In genomic region chr1:210196266-210196665, GRCh38 we compare ENCODE assay signal across 1 cellular context. TPM values are rescaled to one million over a fixed set of nuclear protein-coding genes. Genes with fewer than 3 reads are reported as not detected.
"Had no signal": no experiment of that assay in that cellular context is flagged by ENCODE, and none has a peak within 500 bp of the region (broad histone marks: within the 10 kb centered on the region; RNA-seq: fewer than 3 reads in every experiment).

No MANE protein-coding gene starts in this region.

RNA-seq across cellular contexts. Expression of gene SERTAD4, which starts 36.3 kb away (rescaled TPM):
- total RNA-seq: T-cell had no signal
